In the genomic region with DNA sequence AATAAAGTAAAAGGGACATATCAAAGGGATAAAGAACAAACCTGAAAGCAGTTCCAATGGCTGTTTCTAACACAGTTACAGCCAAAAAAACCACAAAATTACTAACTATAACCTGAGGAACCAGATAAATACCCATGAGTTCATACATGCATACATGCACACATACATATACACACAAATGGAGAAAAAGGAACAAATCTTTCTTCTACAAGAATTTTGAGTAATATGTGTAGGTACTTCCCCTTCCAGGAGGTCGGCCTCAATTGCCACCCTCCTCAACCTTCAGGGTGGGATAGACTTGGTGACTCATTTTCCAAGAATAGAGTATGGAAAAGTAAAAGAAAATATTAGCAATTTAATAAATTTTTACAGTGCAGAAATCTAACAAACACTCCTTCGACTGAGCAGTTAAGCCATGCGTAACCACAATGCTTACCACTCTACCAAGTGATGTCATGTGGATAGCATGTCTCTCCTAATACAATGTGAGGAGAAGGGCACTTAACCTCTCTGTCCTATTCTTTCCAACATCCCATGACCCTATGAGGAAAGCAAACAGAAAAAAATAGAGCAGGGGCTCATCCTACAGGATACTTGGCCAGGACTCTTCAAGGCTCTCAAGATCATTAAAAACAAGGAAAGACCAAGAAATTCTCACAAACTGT, we compare ENCODE assay signal across 17 cellular contexts.
DNase-seq lines count a peak whose midpoint lies in the region; ATAC-seq and TF ChIP-seq lines count a peak whose summit lies in the region.
"Had no signal": no experiment of that assay in that cellular context is flagged by ENCODE, and none has a peak within 500 bp of the region (broad histone marks: within the 10 kb centered on the region; RNA-seq: fewer than 3 reads in every experiment).

No MANE protein-coding gene starts in this region.

- H3K9me3 Mint-ChIP-seq in stimulated activated naive B cell treated with anti-CD40 and anti-IgM and Interleukin-4, amounts not matched to agents 10 μg/mL and 1 μg/mL and 100 μg/mL, for 72 hours: peaks cover 17 to 18% of the 10 kb centered on the region in 2 donors

- H4K20me1 ChIP-seq in fibroblast of lung (ENCODE audit: control insufficient read depth, extremely low read depth, insufficient read depth, low read length): no peaks in the 10 kb centered on the region

- no peak overlapping the region for H3K4me3 ChIP-seq in fibroblast of lung (replicated peaks in 1 of 4; ENCODE audit: control extremely low read depth in 1 of 4, insufficient read depth in 1 of 4, low read depth in 3 of 4, low read length in 4 of 4)
- H3K4me3 ChIP-seq: ovary, thoracic aorta had no signal

- H3K4me1 Mint-ChIP-seq in stimulated activated naive B cell treated with anti-CD40 and anti-IgM and Interleukin-4, amounts not matched to agents 10 μg/mL and 1 μg/mL and 100 μg/mL, for 72 hours: peaks cover 11% of the 10 kb centered on the region in 2 donors

- H3K27me3 Mint-ChIP-seq in stimulated activated naive B cell treated with anti-CD40 and anti-IgM and Interleukin-4, amounts not matched to agents 10 μg/mL and 1 μg/mL and 100 μg/mL, for 72 hours: no peaks in the 10 kb centered on the region

- H3K36me3 Mint-ChIP-seq in stimulated activated naive B cell treated with anti-CD40 and anti-IgM and Interleukin-4, amounts not matched to agents 10 μg/mL and 1 μg/mL and 100 μg/mL, for 72 hours: peaks cover 5 to 8% of the 10 kb centered on the region in 2 donors

- no peaks in the 10 kb centered on the region for H3K27me3 ChIP-seq in fibroblast of lung (ENCODE audit: control insufficient read depth, insufficient read depth, low read length)
- H3K27me3 ChIP-seq: ovary had no signal

- H3K36me3 ChIP-seq in fibroblast of lung (ENCODE audit: control insufficient read depth, insufficient read depth, low read length): no peaks in the 10 kb centered on the region
- H3K36me3 ChIP-seq: ovary, thoracic aorta had no signal

- no peak overlapping the region for H3K27ac ChIP-seq in fibroblast of lung (ENCODE audit: insufficient read depth, low read length)
- H3K27ac ChIP-seq: ovary, thoracic aorta had no signal

- no peaks in the 10 kb centered on the region for H3K9me3 ChIP-seq in fibroblast of lung (ENCODE audit: control insufficient read depth, insufficient read depth, low read depth, low read length)
- H3K9me3 ChIP-seq: ovary had no signal

- H3K9ac ChIP-seq in fibroblast of lung (ENCODE audit: insufficient read depth, low read length): no peak overlapping the region

- DNase-seq in NCI-H2196 (lab: John Stamatoyannopoulos, UW; ENCODE audit: unreplicated experiment): peak; percentile 18
- no peak for DNase-seq in NCI-H2196 treated with DMSO at 0.1 percent for 48 hours (lab: John Stamatoyannopoulos, UW; ENCODE audit: unreplicated experiment)
- peak; percentile 39 for DNase-seq in NCI-H510A (lab: John Stamatoyannopoulos, UW)
- peak; percentile 10 to 72 for DNase-seq in fibroblast of lung (ENCODE audit: low read depth in 2 of 2)
- no peak for DNase-seq in stimulated activated naive B cell treated with anti-CD40 and anti-IgM and Interleukin-4, amounts not matched to agents 10 μg/mL and 1 μg/mL and 100 μg/mL, for 72 hours
- DNase-seq in SIG-M5 (lab: John Stamatoyannopoulos, UW): no peak
- DNase-seq in anterior cingulate cortex (lab: John Stamatoyannopoulos, UW): no peak
- DNase-seq: activated CD4-positive, CD25-positive, alpha-beta regulatory T cell; activated CD8-positive, alpha-beta memory T cell treated with anti-CD3 and anti-CD28 coated beads, Interleukin-2, amount 50 U/mL, for 4 hours; cortex of kidney; DMS 273 treated with DMSO at 0.1 percent for 48 hours; NCI-H1436; ovary; stimulated activated CD4-positive, alpha-beta T cell treated with anti-CD3 and anti-CD28 coated beads, Interleukin-15, amount 100 ng/mL, for 24 hours; SW 1271 had no signal

- peak overlapping the region; percentile 66 for H3K27ac Mint-ChIP-seq in stimulated activated naive B cell treated with anti-CD40 and anti-IgM and Interleukin-4, amounts not matched to agents 10 μg/mL and 1 μg/mL and 100 μg/mL, for 72 hours

- no peak for TF ChIP-seq CTCF in fibroblast of lung (conservative IDR thresholded peaks at IDR 0.05 in 1 of 2, IDR thresholded peaks at IDR 0.05 in 1 of 2; ENCODE audit: low read depth in 1 of 2, low read length in 2 of 2)

- no peak overlapping the region for H3K4me3 Mint-ChIP-seq in stimulated activated naive B cell treated with anti-CD40 and anti-IgM and Interleukin-4, amounts not matched to agents 10 μg/mL and 1 μg/mL and 100 μg/mL, for 72 hours

- H3K4me1 ChIP-seq in fibroblast of lung (ENCODE audit: control insufficient read depth, extremely low read depth, insufficient read depth, low read length): no peaks in the 10 kb centered on the region

- no peak overlapping the region for H3K4me2 ChIP-seq in fibroblast of lung (ENCODE audit: extremely low read depth, insufficient read depth, low read length)

- peak; percentile 89 to 95 for ATAC-seq in stimulated activated naive B cell treated with anti-CD40 and anti-IgM and Interleukin-4, amounts not matched to agents 10 μg/mL and 1 μg/mL and 100 μg/mL, for 72 hours (replicated peaks)
- no peak for ATAC-seq in GM19328 (IDR thresholded peaks at IDR 0.05; ENCODE audit: unreplicated experiment)

- H2AFZ ChIP-seq in fibroblast of lung (ENCODE audit: low read length): no peak overlapping the region

- no peaks in the 10 kb centered on the region for H3K79me2 ChIP-seq in fibroblast of lung (ENCODE audit: control insufficient read depth, insufficient read depth, low read length)

Comparison
In these comparisons a context has a peak if more than half of its experiments do, and no peak if none do; other contexts are left out.
1. DNase-seq: peak in NCI-H2196 (single experiment), NCI-H510A (single experiment) and fibroblast of lung (2 of 2); none in NCI-H2196 treated with DMSO at 0.1 percent for 48 hours (single experiment), stimulated activated naive B cell treated with anti-CD40 and anti-IgM and Interleukin-4, amounts not matched to agents 10 μg/mL and 1 μg/mL and 100 μg/mL, for 72 hours (single experiment), SIG-M5 (single experiment) and anterior cingulate cortex (0 of 58).